Comparison of ENCODE assay signal across 8 cellular contexts in the genomic region with DNA sequence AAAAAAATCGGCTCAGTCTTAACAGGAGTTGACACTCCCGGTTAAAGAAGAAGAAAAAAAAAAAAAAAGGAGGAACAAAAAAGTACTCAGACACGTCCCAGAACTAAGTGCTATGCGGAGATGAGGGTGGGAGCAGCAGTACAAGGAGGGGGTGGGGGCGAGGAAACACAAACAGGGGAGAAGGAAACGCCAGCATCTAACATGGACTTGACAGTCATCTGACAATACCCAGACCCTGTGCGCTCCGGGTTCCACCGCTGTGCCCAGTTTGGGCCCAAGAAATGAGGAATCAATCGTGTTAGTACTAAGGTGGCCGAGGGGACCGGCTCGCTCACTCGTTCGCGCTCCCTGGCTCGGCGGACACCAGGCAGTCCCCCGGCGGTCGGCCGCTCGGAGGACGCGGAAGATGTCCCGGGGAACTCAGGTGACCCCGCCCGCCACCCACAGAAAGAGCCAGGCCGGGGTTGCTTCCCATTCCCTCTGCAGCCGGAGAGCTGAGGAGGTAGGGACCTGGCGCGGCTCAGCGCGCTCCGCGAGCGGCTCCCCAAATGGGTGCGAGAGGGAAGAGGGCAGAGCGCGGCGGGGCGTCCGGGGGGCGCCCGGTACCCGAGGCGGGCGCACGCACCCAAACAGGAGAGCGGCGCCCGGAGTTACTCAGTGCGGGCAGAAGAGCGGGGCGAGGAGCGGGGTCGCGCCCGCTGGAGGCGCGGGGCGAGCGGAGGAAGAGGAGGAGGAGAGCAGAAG. TPM values are rescaled to one million over a fixed set of nuclear protein-coding genes. Genes with fewer than 3 reads are reported as not detected.
A peak's percentile ranks its signal among the peaks of the same experiment; 100 is the strongest.
DNase-seq lines count a peak whose midpoint lies in the region; ATAC-seq and TF ChIP-seq lines count a peak whose summit lies in the region.

No MANE protein-coding gene starts in this region.

- no peak overlapping the region for H3K27ac ChIP-seq in CD8-positive, alpha-beta memory T cell (ENCODE audit: low read depth, low read length)
- H3K27ac ChIP-seq in RWPE1 (peak overlapping the region; percentile 85), esophagus (ENCODE audit: low read depth in 2 of 2, low read length in 1 of 2) (peak overlapping the region; percentile 54 to 88)

- peaks cover 55 to 73% of the 10 kb centered on the region in 2 donors for H3K27me3 Mint-ChIP-seq in CD8-positive, alpha-beta memory T cell
- H3K27me3 Mint-ChIP-seq in nephron progenitor cell (ENCODE audit: low read depth, poor library complexity) = peaks cover 55% of the 10 kb centered on the region

- POLR2A ChIA-PET in CD8-positive, alpha-beta memory T cell (lab: Charles Lee) = no interaction called here
- POLR2A ChIA-PET in RWPE1 (lab: Yijun Ruan, JAX; ENCODE audit: low non-redundant PET) = no interaction called here

- H3K9me3 ChIP-seq in CD8-positive, alpha-beta memory T cell (ENCODE audit: low read length) = no peaks in the 10 kb centered on the region
- no peaks in the 10 kb centered on the region for H3K9me3 ChIP-seq in esophagus (ENCODE audit: control insufficient read depth in 2 of 2, insufficient read depth in 1 of 2, low read depth in 1 of 2, low read length in 1 of 2)

- no peak for ATAC-seq in HG03439 (IDR thresholded peaks at IDR 0.05; ENCODE audit: unreplicated experiment)
- no peak for ATAC-seq in GM18909 (IDR thresholded peaks at IDR 0.05; ENCODE audit: poor library complexity, unreplicated experiment)
- no peak for ATAC-seq in GM19455 (IDR thresholded peaks at IDR 0.05; ENCODE audit: unreplicated experiment)
- no peak for ATAC-seq in GM18505 (IDR thresholded peaks at IDR 0.05; ENCODE audit: unreplicated experiment)

- DNase-seq in CD8-positive, alpha-beta memory T cell = peak in 1 of 5 donors; percentile 20
- DNase-seq in RWPE1 (ENCODE audit: low spot score) (no peak), nephron progenitor cell (peak; percentile 43)

- peak overlapping the region; percentile 49 for H3K4me3 ChIP-seq in CD8-positive, alpha-beta memory T cell (ENCODE audit: low read length)
- H3K4me3 ChIP-seq in esophagus (ENCODE audit: low read depth in 1 of 2, low read length in 2 of 2) = peak overlapping the region; percentile 66 to 72

- peak overlapping the region in 5 of 8 donors; percentile 17 to 72 (median 64) for H3K27ac Mint-ChIP-seq in CD8-positive, alpha-beta memory T cell
- peak overlapping the region; percentile 70 for H3K27ac Mint-ChIP-seq in nephron progenitor cell

- peaks cover 0 to 2% (median 0%) of the 10 kb centered on the region in 3 donors for H3K36me3 Mint-ChIP-seq in CD8-positive, alpha-beta memory T cell
- no peaks in the 10 kb centered on the region for H3K36me3 Mint-ChIP-seq in nephron progenitor cell (ENCODE audit: low read depth)

- 1% methylated on average over 57 to 63 of the region's 63 CpGs for WGBS in esophagus, 2 donors

- TF ChIP-seq CTCF in RWPE1 (conservative IDR thresholded peaks at IDR 0.05; ENCODE audit: low read depth) (no peak), nephron progenitor cell (IDR thresholded peaks at IDR 0.05) (no peak)

- peaks cover 23 to 34% (median 27%) of the 10 kb centered on the region in 3 donors for H3K4me1 Mint-ChIP-seq in CD8-positive, alpha-beta memory T cell
- H3K4me1 Mint-ChIP-seq in nephron progenitor cell = peaks cover 55% of the 10 kb centered on the region

- H3K36me3 ChIP-seq in CD8-positive, alpha-beta memory T cell (ENCODE audit: insufficient read depth, low read length) = no peaks in the 10 kb centered on the region
- no peaks in the 10 kb centered on the region for H3K36me3 ChIP-seq in esophagus (ENCODE audit: control insufficient read depth in 2 of 2, insufficient read depth in 2 of 2, low read length in 1 of 2)

- peak overlapping the region; percentile 75 to 92 (median 83) for H3K4me3 Mint-ChIP-seq in CD8-positive, alpha-beta memory T cell
- peak overlapping the region; percentile 88 for H3K4me3 Mint-ChIP-seq in nephron progenitor cell

- H3K4me1 ChIP-seq in CD8-positive, alpha-beta memory T cell (ENCODE audit: insufficient read depth, low read length) = peaks cover 13% of the 10 kb centered on the region
- H3K4me1 ChIP-seq in esophagus (ENCODE audit: control insufficient read depth in 2 of 2, insufficient read depth in 2 of 2, low read length in 1 of 2) = peaks cover 0 to 5% of the 10 kb centered on the region in 2 donors

- no peak for TF ChIP-seq POLR2A in GM18505 (IDR thresholded peaks at IDR 0.05; ENCODE audit: borderline replicate concordance, extremely low read depth, insufficient read depth, insufficient read length)

- no peaks in the 10 kb centered on the region for H3K9me3 Mint-ChIP-seq in CD8-positive, alpha-beta memory T cell
- no peaks in the 10 kb centered on the region for H3K9me3 Mint-ChIP-seq in nephron progenitor cell

- CTCF ChIA-PET in CD8-positive, alpha-beta memory T cell (lab: Charles Lee) = no interaction called here
- CTCF ChIA-PET in RWPE1 (lab: Yijun Ruan, JAX) = no interaction called here

- peaks cover 65% of the 10 kb centered on the region for H3K27me3 ChIP-seq in CD8-positive, alpha-beta memory T cell (ENCODE audit: insufficient read depth, low read length, poor library complexity, severe bottlenecking)
- H3K27me3 ChIP-seq in esophagus (ENCODE audit: control insufficient read depth in 1 of 2, insufficient read depth in 2 of 2, low read length in 2 of 2) = no peaks in the 10 kb centered on the region

RNA-seq across cellular contexts. Expression of a gene that starts 0.6 kb away (rescaled TPM):
- total RNA-seq in CD8-positive, alpha-beta memory T cell = under 1 TPM; 0.35 to 0.38 TPM
- polyA plus RNA-seq in CD8-positive, alpha-beta memory T cell = 1.1 TPM
- 1 to 10 TPM; 1.2 to 1.9 TPM for polyA plus RNA-seq in esophagus
